In genomic region chr22:39315389-39315788, GRCh38 we compare ENCODE assay signal across 10 cellular contexts. TPM values are rescaled to one million over a fixed set of nuclear protein-coding genes. Genes with fewer than 3 reads are reported as not detected.
DNase-seq lines count a peak whose midpoint lies in the region; ATAC-seq and TF ChIP-seq lines count a peak whose summit lies in the region.
"Had no signal": no experiment of that assay in that cellular context is flagged by ENCODE, and none has a peak within 500 bp of the region (broad histone marks: within the 10 kb centered on the region; RNA-seq: fewer than 3 reads in every experiment).

No MANE protein-coding gene starts in this region.

- TF ChIP-seq CTCF in cardiac muscle cell (IDR thresholded peaks at IDR 0.05; ENCODE audit: low read depth, low read length) = no peak
- no peak for TF ChIP-seq CTCF in type B pancreatic cell (conservative IDR thresholded peaks at IDR 0.05)

- H3K27ac Mint-ChIP-seq in activated T-helper 2 cell treated with anti-CD3 and anti-CD28 coated beads, Interferon-gamma antibody, Interleukin-2, Interleukin-4, amounts not matched to agents 10 μg/mL and 5 μg/mL and 100 μg/mL, durations not matched to agents 14 hours and 24 hours and 36 hours = peak overlapping the region; percentile 33
- peak overlapping the region; percentile 41 for H3K27ac Mint-ChIP-seq in type B pancreatic cell

- intact Hi-C loops in Right ventricle myocardium superior (cut with DNase I) = no loop called here
- intact Hi-C loops in activated T-helper 2 cell treated with anti-CD3 and anti-CD28 coated beads, Interferon-gamma antibody, Interleukin-2, Interleukin-4, amounts not matched to agents 10 μg/mL and 5 μg/mL and 100 μg/mL, durations not matched to agents 14 hours and 24 hours and 36 hours (cut with micrococcal nuclease) = loop anchor here (5.0 kb wide), 2 partner anchors 78 to 163 kb away; partner anchors contain the start of gene CBX7
- intact Hi-C loops in right cardiac atrium (cut with DNase I) = loop anchor here in 3 of 4 donors (2.0 to 10.0 kb wide), 5 partner anchors 71 to 451 kb away; partner anchors contain the start of genes ATF4 (in 1 of the 3) and PDGFB (in 1 of the 3)

- peaks cover 87% of the 10 kb centered on the region for H3K36me3 Mint-ChIP-seq in activated T-helper 2 cell treated with anti-CD3 and anti-CD28 coated beads, Interferon-gamma antibody, Interleukin-2, Interleukin-4, amounts not matched to agents 10 μg/mL and 5 μg/mL and 100 μg/mL, durations not matched to agents 14 hours and 24 hours and 36 hours (ENCODE audit: low read depth)
- peaks cover 51% of the 10 kb centered on the region for H3K36me3 Mint-ChIP-seq in type B pancreatic cell

- no peaks in the 10 kb centered on the region for H3K9me3 Mint-ChIP-seq in activated T-helper 2 cell treated with anti-CD3 and anti-CD28 coated beads, Interferon-gamma antibody, Interleukin-2, Interleukin-4, amounts not matched to agents 10 μg/mL and 5 μg/mL and 100 μg/mL, durations not matched to agents 14 hours and 24 hours and 36 hours
- H3K9me3 Mint-ChIP-seq in type B pancreatic cell = no peaks in the 10 kb centered on the region

- 73% methylated on average over 13 of the region's 13 CpGs for WGBS in right cardiac atrium

- ATAC-seq in Right ventricle myocardium superior (ENCODE audit: poor library complexity) (no peak), right cardiac atrium (no peak), HG02623 (IDR thresholded peaks at IDR 0.05; ENCODE audit: unreplicated experiment) (no peak)

- H3K4me1 ChIP-seq in cardiac muscle cell (ENCODE audit: low read depth) = peaks cover 15% of the 10 kb centered on the region
- peaks cover 11% of the 10 kb centered on the region for H3K4me1 ChIP-seq in right cardiac atrium (ENCODE audit: control insufficient read depth, insufficient read depth, low read length)

- no peaks in the 10 kb centered on the region for H3K9me3 ChIP-seq in cardiac muscle cell (ENCODE audit: low read depth)
- no peaks in the 10 kb centered on the region for H3K9me3 ChIP-seq in right cardiac atrium (ENCODE audit: control insufficient read depth, low read length)
- H3K9me3 ChIP-seq: SJSA1 had no signal

- peak overlapping the region; percentile 49 for H3K27ac ChIP-seq in cardiac muscle cell
- peak overlapping the region; percentile 38 for H3K27ac ChIP-seq in right cardiac atrium (ENCODE audit: low read length)

- peaks cover 27% of the 10 kb centered on the region for H3K4me1 Mint-ChIP-seq in activated T-helper 2 cell treated with anti-CD3 and anti-CD28 coated beads, Interferon-gamma antibody, Interleukin-2, Interleukin-4, amounts not matched to agents 10 μg/mL and 5 μg/mL and 100 μg/mL, durations not matched to agents 14 hours and 24 hours and 36 hours (ENCODE audit: low read depth)
- peaks cover 26% of the 10 kb centered on the region for H3K4me1 Mint-ChIP-seq in type B pancreatic cell (ENCODE audit: unreplicated experiment)

- H3K4me3 Mint-ChIP-seq in activated T-helper 2 cell treated with anti-CD3 and anti-CD28 coated beads, Interferon-gamma antibody, Interleukin-2, Interleukin-4, amounts not matched to agents 10 μg/mL and 5 μg/mL and 100 μg/mL, durations not matched to agents 14 hours and 24 hours and 36 hours (ENCODE audit: low read depth) = peak overlapping the region; percentile 98
- H3K4me3 Mint-ChIP-seq in type B pancreatic cell = peak overlapping the region; percentile 100

- DNase-seq in cardiac muscle cell (ENCODE audit: low read depth in 1 of 2, low spot score in 1 of 2) (peak in 1 of 2 donors; percentile 39), Right ventricle myocardium superior (no peak), right cardiac atrium (peak in 2 of 3 donors; percentile 62 to 71), type B pancreatic cell (ENCODE audit: extremely low spot score, unreplicated experiment) (no peak), anterior cingulate cortex (lab: John Stamatoyannopoulos, UW) (no peak), NCI-H446 treated with DMSO at 0.1 percent for 48 hours (lab: John Stamatoyannopoulos, UW) (no peak)
- no peak for DNase-seq in activated T-helper 2 cell treated with anti-CD3 and anti-CD28 coated beads, Interferon-gamma antibody, Interleukin-2, Interleukin-4, amounts not matched to agents 10 μg/mL and 5 μg/mL and 100 μg/mL, durations not matched to agents 14 hours and 24 hours and 36 hours (ENCODE audit: low spot score)

- H3K27me3 Mint-ChIP-seq in activated T-helper 2 cell treated with anti-CD3 and anti-CD28 coated beads, Interferon-gamma antibody, Interleukin-2, Interleukin-4, amounts not matched to agents 10 μg/mL and 5 μg/mL and 100 μg/mL, durations not matched to agents 14 hours and 24 hours and 36 hours (ENCODE audit: low read depth) = no peaks in the 10 kb centered on the region
- H3K27me3 Mint-ChIP-seq in type B pancreatic cell = peaks cover 4% of the 10 kb centered on the region

- no peak overlapping the region for H3K4me3 ChIP-seq in cardiac muscle cell
- H3K4me3 ChIP-seq in right cardiac atrium (ENCODE audit: low read length) = no peak overlapping the region
- H3K4me3 ChIP-seq: lung had no signal

- H3K27me3 ChIP-seq in cardiac muscle cell (no peaks in the 10 kb centered on the region), right cardiac atrium (ENCODE audit: control insufficient read depth, insufficient read depth) (no peaks in the 10 kb centered on the region)
- H3K27me3 ChIP-seq: SJSA1 had no signal

- H3K36me3 ChIP-seq in cardiac muscle cell = peaks cover 61% of the 10 kb centered on the region

RNA-seq across cellular contexts. Expression of gene RPL3, which starts 4.0 kb away (rescaled TPM):
- total RNA-seq in cardiac muscle cell (2,304 and 2,959 TPM in 2 replicates), Right ventricle myocardium superior (300 TPM), right cardiac atrium (1,000 to 10,000 TPM in 2 of 4 donors, 100 to 1,000 TPM in 2; 948 to 1,416 (median 984) TPM), type B pancreatic cell (ENCODE audit: low replicate concordance) (2,337 and 2,431 TPM in 2 replicates)
- polyA plus RNA-seq in cardiac muscle cell (1,107 and 1,423 TPM in 2 replicates), right cardiac atrium (1,325 TPM)
- 2,214 and 2,255 TPM in 2 replicates for total RNA-seq in activated T-helper 2 cell treated with anti-CD3 and anti-CD28 coated beads, Interferon-gamma antibody, Interleukin-2, Interleukin-4, amounts not matched to agents 10 μg/mL and 5 μg/mL and 100 μg/mL, durations not matched to agents 14 hours and 24 hours and 36 hours

RNA-seq across cellular contexts. Expression of gene SYNGR1, which starts 34.4 kb away (rescaled TPM):
- total RNA-seq in cardiac muscle cell (40.7 and 61.8 TPM in 2 replicates), Right ventricle myocardium superior (32.2 TPM), right cardiac atrium (10 to 100 TPM; 66.4 to 82.0 (median 70.5) TPM), type B pancreatic cell (ENCODE audit: low replicate concordance) (41.4 and 47.9 TPM in 2 replicates)
- polyA plus RNA-seq in cardiac muscle cell (81.9 and 112 TPM in 2 replicates), right cardiac atrium (101 TPM)
- not detected in 2 replicates for total RNA-seq in activated T-helper 2 cell treated with anti-CD3 and anti-CD28 coated beads, Interferon-gamma antibody, Interleukin-2, Interleukin-4, amounts not matched to agents 10 μg/mL and 5 μg/mL and 100 μg/mL, durations not matched to agents 14 hours and 24 hours and 36 hours

Comparison
In these comparisons a context has a peak if more than half of its experiments do, and no peak if none do; other contexts are left out.
1. DNase-seq: peak in right cardiac atrium (2 of 3); none in Right ventricle myocardium superior (single experiment), activated T-helper 2 cell treated with anti-CD3 and anti-CD28 coated beads, Interferon-gamma antibody, Interleukin-2, Interleukin-4, amounts not matched to agents 10 μg/mL and 5 μg/mL and 100 μg/mL, durations not matched to agents 14 hours and 24 hours and 36 hours (single experiment), type B pancreatic cell (single experiment), anterior cingulate cortex (0 of 58) and NCI-H446 treated with DMSO at 0.1 percent for 48 hours (single experiment).
2. RNA of gene SYNGR1, which starts 34.4 kb away (total RNA-seq): 66.4 to 82.0 TPM in right cardiac atrium, 40.7 to 61.8 TPM in cardiac muscle cell, 41.4 to 47.9 TPM in type B pancreatic cell and 32.2 TPM in Right ventricle myocardium superior (single experiment); not detected in activated T-helper 2 cell treated with anti-CD3 and anti-CD28 coated beads, Interferon-gamma antibody, Interleukin-2, Interleukin-4, amounts not matched to agents 10 μg/mL and 5 μg/mL and 100 μg/mL, durations not matched to agents 14 hours and 24 hours and 36 hours; every median in the first group is over 10 times any median in the second.